Comparison of ENCODE assay signal across 8 cellular contexts in genomic region chr15:84736375-84736774, GRCh38. TPM values are rescaled to one million over a fixed set of nuclear protein-coding genes. Genes with fewer than 3 reads are reported as not detected.
DNase-seq lines count a peak whose midpoint lies in the region; ATAC-seq and FAIRE-seq lines count a peak whose summit lies in the region.

No MANE protein-coding gene starts in this region.

- ATAC-seq in HG02970 (IDR thresholded peaks at IDR 0.05; ENCODE audit: low FRiP score, unreplicated experiment) (peak; percentile 54), naive B cell (ENCODE audit: low read depth in 2 of 2) (no peak)

- peaks cover 31 to 53% (median 36%) of the 10 kb centered on the region in 3 donors for H3K4me1 Mint-ChIP-seq in naive B cell

- H3K27ac Mint-ChIP-seq in naive B cell = peak overlapping the region; percentile 57 to 88 (median 80)

- FAIRE-seq in GM18507 (lab: Jason Lieb, UNC) = peak; percentile 94

- no peak for DNase-seq in GM18507 (ENCODE audit: extremely low spot score, insufficient read length, low read depth)
- DNase-seq in activated CD4-positive, alpha-beta T cell treated with anti-CD3 and anti-CD28 coated beads for 24 hours (ENCODE audit: low read depth in 2 of 2) = peak; percentile 50 to 58
- peak; percentile 32 for DNase-seq in naive B cell
- no peak for DNase-seq in DMS79 treated with DMSO at 0.1 percent for 48 hours (lab: John Stamatoyannopoulos, UW)
- DNase-seq in NCI-H2227 (lab: John Stamatoyannopoulos, UW; ENCODE audit: unreplicated experiment) = no peak
- DNase-seq in posterior vena cava (ENCODE audit: low spot score) = no peak
- DNase-seq in middle frontal gyrus (ENCODE audit: extremely low spot score, low spot score) = no peak

- no peaks in the 10 kb centered on the region for H3K9me3 Mint-ChIP-seq in naive B cell

- H3K4me3 Mint-ChIP-seq in naive B cell = peak overlapping the region in 6 of 8 donors; percentile 10 to 72 (median 59)

- no peaks in the 10 kb centered on the region for H3K27me3 Mint-ChIP-seq in naive B cell

- intact Hi-C loops in posterior vena cava (cut with DNase I) = no loop called here

- no peaks in the 10 kb centered on the region for H3K36me3 Mint-ChIP-seq in naive B cell

RNA-seq across cellular contexts. Expression of gene ZNF592, which starts 12.0 kb away (rescaled TPM):
- polyA plus RNA-seq in naive B cell (ENCODE audit: low read depth in 6 of 6) = 10 to 100 TPM in 1 of 6 donors, 1 to 10 TPM in 5; 2.2 to 21.4 (median 8.5) TPM
- total RNA-seq in posterior vena cava = 10 to 100 TPM; 21.3 to 21.8 TPM

RNA-seq across cellular contexts. Expression of gene SEC11A, which starts 20.4 kb away (rescaled TPM):
- polyA plus RNA-seq in naive B cell (ENCODE audit: low read depth in 6 of 6) = 100 to 1,000 TPM; 107 to 142 (median 130) TPM
- total RNA-seq in posterior vena cava = 100 to 1,000 TPM in 1 of 2 donors, 10 to 100 TPM in 1; 83.0 to 113 TPM

Comparison
In these comparisons a context has a peak if more than half of its experiments do, and no peak if none do; other contexts are left out.
1. DNase-seq: peak in activated CD4-positive, alpha-beta T cell treated with anti-CD3 and anti-CD28 coated beads for 24 hours (2 of 2) and naive B cell (single experiment); none in GM18507 (single experiment), DMS79 treated with DMSO at 0.1 percent for 48 hours (single experiment), NCI-H2227 (single experiment), posterior vena cava (single experiment) and middle frontal gyrus (single experiment).